In genomic region chr21:25801217-25802015, GRCh38 we compare ENCODE assay signal across 8 cellular contexts.
A peak's percentile ranks its signal among the peaks of the same experiment; 100 is the strongest.
DNase-seq lines count a peak whose midpoint lies in the region; ATAC-seq and TF ChIP-seq lines count a peak whose summit lies in the region.

No MANE protein-coding gene starts in this region.

- H3K36me3 Mint-ChIP-seq in WTC11 = no peaks in the 10 kb centered on the region

- peaks cover 38% of the 10 kb centered on the region for H3K27me3 ChIP-seq in ACC112 (ENCODE audit: insufficient read depth, low read length)
- no peaks in the 10 kb centered on the region for H3K27me3 ChIP-seq in breast epithelium

- no peaks in the 10 kb centered on the region for H3K79me2 ChIP-seq in ACC112 (ENCODE audit: control insufficient read depth, insufficient read depth, low read length, unreplicated experiment)

- H2AFZ ChIP-seq in ACC112 (ENCODE audit: low read length, unreplicated experiment) = no peak overlapping the region

- peak overlapping the region; percentile 51 for H3K4me3 Mint-ChIP-seq in WTC11

- H3K4me1 Mint-ChIP-seq in WTC11 = peaks cover 5% of the 10 kb centered on the region; the same call in 1 of the 2 replicates

- no peaks in the 10 kb centered on the region for H3K27me3 Mint-ChIP-seq in WTC11 (ENCODE audit: low read depth)

- peak overlapping the region; percentile 46 for H3K4me3 ChIP-seq in ACC112 (ENCODE audit: low read depth, low read length)
- H3K4me3 ChIP-seq in breast epithelium = no peak overlapping the region

- H3K4me1 ChIP-seq in ACC112 (ENCODE audit: control insufficient read depth, insufficient read depth, low read length, unreplicated experiment) (no peaks in the 10 kb centered on the region), breast epithelium (no peaks in the 10 kb centered on the region)

- POLR2A ChIA-PET in WTC11 (lab: Charles Lee) = no interaction called here

- peak; percentile 99 for TF ChIP-seq CTCF in WTC11 (IDR thresholded peaks at IDR 0.05)
- TF ChIP-seq CTCF in breast epithelium (IDR thresholded peaks at IDR 0.05) = peak; percentile 51 to 92 (median 70)

- H3K9me3 Mint-ChIP-seq in WTC11 = no peaks in the 10 kb centered on the region

- no peaks in the 10 kb centered on the region for H3K9me3 ChIP-seq in breast epithelium

- no peak for TF ChIP-seq POLR2A in breast epithelium (IDR thresholded peaks at IDR 0.05)

- CTCF ChIA-PET in WTC11 (lab: Charles Lee) = interaction anchor here (0.5 to 2.2 kb wide), 41 partner anchors 8 to 916 kb away, joined by 3 to 30 read pairs (median 4); partner anchors contain the start of genes ATP5PF, GABPA and JAM2

- ATAC-seq in GM18858 (IDR thresholded peaks at IDR 0.05; ENCODE audit: unreplicated experiment) = peak; percentile 98
- ATAC-seq in HG03060 (IDR thresholded peaks at IDR 0.05; ENCODE audit: low read depth, unreplicated experiment) = peak; percentile 96
- ATAC-seq in WTC11 = peak; percentile 99

- intact Hi-C loops in breast epithelium (cut with DNase I; ENCODE audit: low total_unique reads) = no loop called here

- H3K36me3 ChIP-seq in ACC112 (ENCODE audit: insufficient read depth, low read length) (no peaks in the 10 kb centered on the region), breast epithelium (no peaks in the 10 kb centered on the region)

- H3K27ac ChIP-seq in ACC112 (ENCODE audit: low read depth, low read length) (no peak overlapping the region), breast epithelium (no peak overlapping the region)

- H3K27ac Mint-ChIP-seq in WTC11 = no peak overlapping the region

- DNase-seq in NCI-H2171 (lab: John Stamatoyannopoulos, UW) = peak; percentile 44
- DNase-seq in WTC11 (ENCODE audit: low spot score) = peak; percentile 95
- DNase-seq in breast epithelium (ENCODE audit: low spot score in 2 of 2) = peak; percentile 30 to 84
- DNase-seq in islet precursor cell = peak; percentile 94
- DNase-seq in stimulated activated CD4-positive, alpha-beta T cell treated with anti-CD3 and anti-CD28 coated beads, Interleukin-1b, Interleukin-23, amount 100 ng/mL, for 4 hours (ENCODE audit: low read depth in 2 of 2) = peak; percentile 73 to 83

TF ChIP-seq in WTC11, 78 proteins besides CTCF, POLR2A, EP300 and RAD21 (continues in another document):
- TF ChIP-seq GRHL2 (CRISPR knock-in tag; IDR thresholded peaks at IDR 0.05; ENCODE audit: insufficient replicate concordance, severe bottlenecking) = no peak
- no peak for TF ChIP-seq ZNF423 (CRISPR knock-in tag; IDR thresholded peaks at IDR 0.05)
- TF ChIP-seq ZBTB43 (CRISPR knock-in tag; IDR thresholded peaks at IDR 0.05) = no peak
- TF ChIP-seq E2F1 (CRISPR knock-in tag; IDR thresholded peaks at IDR 0.05) = no peak
- TF ChIP-seq ATF6 (CRISPR knock-in tag; IDR thresholded peaks at IDR 0.05) = no peak
- TF ChIP-seq SP1 (CRISPR knock-in tag; conservative IDR thresholded peaks at IDR 0.05) = peak; percentile 35; the same call in 1 of the 2 replicates
- TF ChIP-seq ZNF671 (CRISPR knock-in tag; IDR thresholded peaks at IDR 0.05) = no peak
- no peak for TF ChIP-seq MLX (CRISPR knock-in tag; IDR thresholded peaks at IDR 0.05)
- no peak for TF ChIP-seq ZNF232 (CRISPR knock-in tag; IDR thresholded peaks at IDR 0.05)
- TF ChIP-seq ZNF138 (CRISPR knock-in tag; conservative IDR thresholded peaks at IDR 0.05) = no peak
- no peak; the same call in 1 of the 2 replicates for TF ChIP-seq TEAD1 (CRISPR knock-in tag; IDR thresholded peaks at IDR 0.05)
- TF ChIP-seq AFF4 (CRISPR knock-in tag; IDR thresholded peaks at IDR 0.05; ENCODE audit: borderline replicate concordance) = no peak
- no peak for TF ChIP-seq SMAD3 (CRISPR knock-in tag; IDR thresholded peaks at IDR 0.05; ENCODE audit: borderline replicate concordance)
- TF ChIP-seq HMGXB4 (CRISPR knock-in tag; IDR thresholded peaks at IDR 0.05) = peak; percentile 25; the same call in 1 of the 2 replicates

Comparison
In these comparisons a context has a peak if more than half of its experiments do, and no peak if none do; other contexts are left out.
1. DNase-seq: peak in every context shown above with its lines; median percentile 95 in WTC11; 94 in islet precursor cell; 78 in stimulated activated CD4-positive, alpha-beta T cell treated with anti-CD3 and anti-CD28 coated beads, Interleukin-1b, Interleukin-23, amount 100 ng/mL, for 4 hours; 57 in breast epithelium; 44 in NCI-H2171.